Comparison of ENCODE assay signal across 8 cellular contexts in the genomic region with DNA sequence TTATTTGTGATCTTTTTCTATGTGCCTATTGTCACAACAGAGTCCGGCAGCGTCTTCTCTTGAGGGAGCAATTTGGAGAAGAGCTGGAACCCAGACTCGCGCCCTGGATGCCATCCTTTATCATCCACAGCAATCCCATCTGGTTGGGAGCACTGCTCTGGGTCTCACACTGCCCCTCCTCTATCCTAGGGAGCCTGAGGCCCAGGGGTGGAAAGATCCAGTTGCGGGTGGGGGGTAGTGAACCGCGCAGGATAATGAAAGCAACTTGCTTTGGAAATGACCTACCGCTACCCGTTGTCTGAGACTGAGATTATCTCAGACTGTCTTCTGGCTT. TPM values are rescaled to one million over a fixed set of nuclear protein-coding genes. Genes with fewer than 3 reads are reported as not detected.
A peak's percentile ranks its signal among the peaks of the same experiment; 100 is the strongest.
DNase-seq lines count a peak whose midpoint lies in the region; ATAC-seq and TF ChIP-seq lines count a peak whose summit lies in the region.

No MANE protein-coding gene starts in this region.

- peak overlapping the region; percentile 43; the same call in 1 of the 2 replicates for H3K9ac ChIP-seq in KMS-11

- no peaks in the 10 kb centered on the region for H3K9me3 ChIP-seq in muscle layer of duodenum (ENCODE audit: control insufficient read depth in 1 of 2, low read length in 2 of 2)

- H3K9me3 Mint-ChIP-seq in chondrocyte (ENCODE audit: low read depth) = no peaks in the 10 kb centered on the region

- H3K27ac Mint-ChIP-seq in chondrocyte (ENCODE audit: unreplicated experiment) = peak overlapping the region; percentile 97

- no peak overlapping the region for H2AFZ ChIP-seq in KMS-11 (ENCODE audit: low read depth)

- no peaks in the 10 kb centered on the region for H3K27me3 Mint-ChIP-seq in chondrocyte (ENCODE audit: low read depth)

- DNase-seq in AG10803 (ENCODE audit: low read depth) = no peak
- DNase-seq in chondrocyte (ENCODE audit: low spot score) = no peak
- DNase-seq in COLO829 (ENCODE audit: low spot score) = no peak
- DNase-seq in activated effector memory CD4-positive, alpha-beta T cell treated with Interleukin-2 at 50 U/mL for 16 hours = no peak

- H3K4me3 Mint-ChIP-seq in chondrocyte (ENCODE audit: unreplicated experiment) = peak overlapping the region; percentile 89

- no peaks in the 10 kb centered on the region for H4K20me1 ChIP-seq in KMS-11 (ENCODE audit: insufficient read depth)

- H3K79me2 ChIP-seq in KMS-11 (ENCODE audit: insufficient read depth, low read depth) = peaks cover 22% of the 10 kb centered on the region

- H3K27ac ChIP-seq in KMS-11 (peak overlapping the region; percentile 27; the same call in 1 of the 2 replicates), muscle layer of duodenum (ENCODE audit: low read length) (peak overlapping the region; percentile 87)

- H3K4me3 ChIP-seq in AG10803 (ENCODE audit: low read length) (peak overlapping the region; percentile 96), KMS-11 (IDR thresholded peaks at IDR 0.05; ENCODE audit: insufficient read depth, low read depth, low read length) (peak overlapping the region; percentile 6), muscle layer of duodenum (ENCODE audit: low read depth in 1 of 2, low read length in 2 of 2) (peak overlapping the region; percentile 88 to 98)

- no peaks in the 10 kb centered on the region for H3K36me3 ChIP-seq in KMS-11 (ENCODE audit: insufficient read depth)
- H3K36me3 ChIP-seq in muscle layer of duodenum (ENCODE audit: control insufficient read depth in 1 of 2, insufficient read depth in 2 of 2, low read length in 2 of 2) = peaks cover 8 to 19% of the 10 kb centered on the region in 2 donors

- peaks cover 2% of the 10 kb centered on the region for H3K36me3 Mint-ChIP-seq in chondrocyte (ENCODE audit: low read depth)

- no peak for ATAC-seq in HG03097 (IDR thresholded peaks at IDR 0.05; ENCODE audit: low FRiP score, unreplicated experiment)
- no peak for ATAC-seq in GM18909 (IDR thresholded peaks at IDR 0.05; ENCODE audit: poor library complexity, unreplicated experiment)

- H3K27me3 ChIP-seq in KMS-11 (ENCODE audit: insufficient read depth, low read depth) (no peaks in the 10 kb centered on the region), muscle layer of duodenum (ENCODE audit: low read depth, low read length) (no peaks in the 10 kb centered on the region)

- peaks cover 61% of the 10 kb centered on the region for H3K4me1 Mint-ChIP-seq in chondrocyte (ENCODE audit: low read depth)

- H3K4me1 ChIP-seq in KMS-11 (ENCODE audit: low read depth, poor library complexity, severe bottlenecking) (peaks cover 27% of the 10 kb centered on the region), muscle layer of duodenum (ENCODE audit: control insufficient read depth in 1 of 2, insufficient read depth in 2 of 2, low read length in 2 of 2) (peaks cover 21 to 35% of the 10 kb centered on the region in 2 donors)

- TF ChIP-seq CTCF in AG10803 (conservative IDR thresholded peaks at IDR 0.05; ENCODE audit: low read length) (no peak), KMS-11 (conservative IDR thresholded peaks at IDR 0.05; ENCODE audit: low read depth, low read length) (no peak), chondrocyte (IDR thresholded peaks at IDR 0.05) (no peak)

- peak overlapping the region; percentile 85 for H3K4me2 ChIP-seq in KMS-11

RNA-seq across cellular contexts. Expression of gene WBP1, which starts 0.7 kb away (rescaled TPM):
- 56.1 to 93.0 TPM (median 62.4 TPM) in 3 replicates for total RNA-seq in chondrocyte

RNA-seq across cellular contexts. Expression of gene INO80B, which starts 4.0 kb away (rescaled TPM):
- total RNA-seq in chondrocyte = 23.2 to 35.0 TPM (median 24.3 TPM) in 3 replicates

RNA-seq across cellular contexts. Expression of gene MOGS, which starts 6.3 kb away (rescaled TPM):
- 62.6 to 79.0 TPM (median 67.1 TPM) in 3 replicates for total RNA-seq in chondrocyte

RNA-seq across cellular contexts. Expression of gene MRPL53, which starts 13.6 kb away (rescaled TPM):
- total RNA-seq in chondrocyte = 39.9 to 59.8 TPM (median 49.5 TPM) in 3 replicates

RNA-seq across cellular contexts. Expression of gene RTKN, which starts 17.2 kb away (rescaled TPM):
- 18.3 to 32.4 TPM (median 20.4 TPM) in 3 replicates for total RNA-seq in chondrocyte

Comparison
In these comparisons a context has a peak if more than half of its experiments do, and no peak if none do; other contexts are left out.
1. H3K4me3 ChIP-seq: peak in every context shown above with its lines; median percentile 96 in AG10803; 93 in muscle layer of duodenum; 6 in KMS-11.